ENCODE assay signal across 12 cellular contexts in the genomic region with DNA sequence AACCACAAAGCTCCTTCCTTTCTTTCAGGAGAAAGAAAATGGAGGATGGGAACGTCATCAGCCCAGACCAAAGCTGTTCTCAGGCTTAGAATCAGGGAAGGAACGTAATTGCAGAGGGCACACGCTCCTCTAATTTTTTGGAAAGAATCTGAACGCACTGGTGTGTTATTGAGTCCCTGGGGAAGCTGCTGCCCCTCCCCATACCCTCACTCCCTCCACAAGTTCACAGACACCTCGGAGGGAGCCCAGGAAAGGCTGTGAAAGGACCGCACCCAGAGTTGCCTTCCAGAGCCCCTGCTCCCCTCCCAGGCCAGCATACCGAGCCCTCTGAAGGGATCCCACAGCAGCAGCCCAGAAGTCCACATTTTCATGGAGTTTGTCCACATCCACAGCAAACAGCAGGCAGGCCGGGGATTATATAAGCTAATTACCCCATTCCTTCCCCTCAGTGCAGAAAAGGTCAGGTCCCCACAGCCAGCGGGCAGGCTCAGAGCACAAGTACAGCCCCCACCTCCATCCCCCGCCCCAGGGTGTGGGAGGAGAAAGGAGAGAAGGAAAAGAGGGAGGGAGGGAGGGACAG. TPM values are rescaled to one million over a fixed set of nuclear protein-coding genes. Genes with fewer than 3 reads are reported as not detected.
DNase-seq lines count a peak whose midpoint lies in the region; ATAC-seq and TF ChIP-seq lines count a peak whose summit lies in the region.
"Had no signal": no experiment of that assay in that cellular context is flagged by ENCODE, and none has a peak within 500 bp of the region (broad histone marks: within the 10 kb centered on the region; RNA-seq: fewer than 3 reads in every experiment).

No MANE protein-coding gene starts in this region.

- no peaks in the 10 kb centered on the region for H3K36me3 ChIP-seq in KOPT-K1 (ENCODE audit: insufficient read depth, low read length)
- H3K36me3 ChIP-seq in esophagus (ENCODE audit: control insufficient read depth in 2 of 2, insufficient read depth in 2 of 2, low read length in 1 of 2), result no peaks in the 10 kb centered on the region
- H3K36me3 ChIP-seq in muscle layer of colon (ENCODE audit: insufficient read depth, low read length), result no peaks in the 10 kb centered on the region

- TF ChIP-seq CTCF in type B pancreatic cell (conservative IDR thresholded peaks at IDR 0.05) (no peak), foreskin keratinocyte (conservative IDR thresholded peaks at IDR 0.05) (no peak)

- H3K9ac ChIP-seq in muscle layer of colon (ENCODE audit: low read length), result peak overlapping the region; percentile 2

- no peaks in the 10 kb centered on the region for H3K9me3 Mint-ChIP-seq in type B pancreatic cell

- peaks cover 34% of the 10 kb centered on the region for H3K4me1 Mint-ChIP-seq in type B pancreatic cell (ENCODE audit: unreplicated experiment)

- DNase-seq in type B pancreatic cell (ENCODE audit: extremely low spot score, unreplicated experiment) (no peak), foreskin keratinocyte (no peak), G401 (ENCODE audit: low spot score) (no peak), NCI-H446 treated with DMSO at 0.1 percent for 48 hours (lab: John Stamatoyannopoulos, UW) (no peak)
- DNase-seq: KG1; NCI-H446; stimulated activated naive CD4-positive, alpha-beta T cell; T-helper 1 cell had no signal

- no peak overlapping the region for H3K4me3 ChIP-seq in esophagus (ENCODE audit: low read depth in 1 of 2, low read length in 2 of 2)
- H3K4me3 ChIP-seq in muscle layer of colon (ENCODE audit: low read depth in 1 of 2, low read length in 2 of 2), result peak overlapping the region in 1 of 2 donors; percentile 50

- no peaks in the 10 kb centered on the region for H3K36me3 Mint-ChIP-seq in type B pancreatic cell

- in situ Hi-C loops in G401 (cut with HindIII; ENCODE audit: low sequenced_read_pairs), result loop anchor here (25.0 kb wide), 1 partner anchor 562 kb away; the partner anchor contains the start of gene ZBP1

- peak overlapping the region; percentile 64 for H3K4me3 Mint-ChIP-seq in type B pancreatic cell

- no peaks in the 10 kb centered on the region for H3K9me3 ChIP-seq in KOPT-K1 (ENCODE audit: insufficient read depth, low read length, poor library complexity, severe bottlenecking)
- H3K9me3 ChIP-seq in esophagus (ENCODE audit: control insufficient read depth in 2 of 2, insufficient read depth in 1 of 2, low read depth in 1 of 2, low read length in 1 of 2), result no peaks in the 10 kb centered on the region
- no peaks in the 10 kb centered on the region for H3K9me3 ChIP-seq in muscle layer of colon (ENCODE audit: low read length)

- no peaks in the 10 kb centered on the region for H3K27me3 ChIP-seq in esophagus (ENCODE audit: control insufficient read depth in 1 of 2, insufficient read depth in 2 of 2, low read length in 2 of 2)
- no peaks in the 10 kb centered on the region for H3K27me3 ChIP-seq in muscle layer of colon (ENCODE audit: control insufficient read depth in 1 of 2, insufficient read depth in 2 of 2, low read length in 2 of 2)
- peaks cover 55% of the 10 kb centered on the region for H3K27me3 ChIP-seq in foreskin keratinocyte

- ATAC-seq in foreskin keratinocyte (no peak), GM21576 (IDR thresholded peaks at IDR 0.05; ENCODE audit: unreplicated experiment) (no peak)

- peaks cover 2% of the 10 kb centered on the region in 2 donors for H3K4me1 ChIP-seq in esophagus (ENCODE audit: control insufficient read depth in 2 of 2, insufficient read depth in 2 of 2, low read length in 1 of 2)
- H3K4me1 ChIP-seq in muscle layer of colon (ENCODE audit: insufficient read depth, low read length), result peaks cover 13% of the 10 kb centered on the region
- no peaks in the 10 kb centered on the region for H3K4me1 ChIP-seq in foreskin keratinocyte

- 51 to 58% methylated on average over 10 of the region's 10 CpGs for WGBS in esophagus, 2 donors

- peak overlapping the region; percentile 55 for H3K27ac ChIP-seq in KOPT-K1 (ENCODE audit: low read depth, low read length, poor library complexity, severe bottlenecking)
- peak overlapping the region; percentile 54 to 64 for H3K27ac ChIP-seq in esophagus (ENCODE audit: low read depth in 2 of 2, low read length in 1 of 2)
- peak overlapping the region; percentile 14 for H3K27ac ChIP-seq in muscle layer of colon (ENCODE audit: low read depth, low read length)
- no peak overlapping the region for H3K27ac ChIP-seq in foreskin keratinocyte

- H3K27me3 Mint-ChIP-seq in type B pancreatic cell, result peaks cover 20% of the 10 kb centered on the region

- H3K27ac Mint-ChIP-seq in type B pancreatic cell, result peak overlapping the region; percentile 70

RNA-seq across cellular contexts. Expression of gene ANKRD60, which starts 53.7 kb away (rescaled TPM):
- not detected for polyA plus RNA-seq in esophagus
- total RNA-seq in type B pancreatic cell (ENCODE audit: low replicate concordance), result not detected in 2 replicates
- total RNA-seq in foreskin keratinocyte, result not detected in 2 replicates
- polyA plus RNA-seq in foreskin keratinocyte, result not detected in 2 replicates
- not detected in 2 replicates for total RNA-seq in G401 (2014; rRNA removed; shearing (Covaris generic))
